ENCODE assay signal across 11 cellular contexts in the genomic region with DNA sequence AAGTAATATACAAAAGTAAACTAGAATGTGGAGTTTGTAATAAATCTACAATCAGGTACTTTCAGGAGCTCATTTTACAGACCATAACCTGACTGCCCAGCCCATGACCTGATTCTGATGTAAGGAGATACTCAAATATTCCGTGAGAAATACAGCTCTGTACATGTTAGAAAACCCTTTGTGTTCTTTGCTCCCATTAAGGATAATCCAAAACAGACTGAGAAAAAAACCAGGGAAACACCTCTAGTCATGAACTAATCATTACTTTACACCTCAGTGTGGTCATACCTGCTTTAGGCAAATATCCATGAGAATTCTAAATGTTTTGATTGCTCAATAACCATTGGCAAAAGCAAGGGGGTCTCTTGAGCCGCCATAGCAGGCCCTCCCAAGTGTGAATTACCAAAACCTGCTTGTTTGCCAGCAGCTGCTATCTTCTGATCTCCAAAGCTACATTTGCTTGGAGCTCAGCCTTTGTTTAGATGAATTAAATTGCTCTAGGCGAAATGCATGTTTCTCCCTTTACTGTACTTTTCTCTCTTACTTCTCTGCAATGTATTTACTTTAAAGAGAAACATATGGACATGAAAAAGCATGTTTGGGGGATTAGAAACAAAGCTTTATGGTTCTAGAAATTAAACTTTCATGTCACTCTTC.
"Had no signal": no experiment of that assay in that cellular context is flagged by ENCODE, and none has a peak within 500 bp of the region (broad histone marks: within the 10 kb centered on the region; RNA-seq: fewer than 3 reads in every experiment).

No MANE protein-coding gene starts in this region.

- ATAC-seq: left cardiac atrium; stimulated activated memory B cell treated with anti-CD40 and anti-IgM and Interleukin-4, amounts not matched to agents 10 μg/mL and 1 μg/mL and 100 μg/mL, for 72 hours had no signal

- H3K4me1 ChIP-seq: ascending aorta, tibial artery, uterus had no signal

- H3K27me3 ChIP-seq: ascending aorta, tibial artery, uterus had no signal

- H3K4me3 ChIP-seq: ascending aorta, lung, tibial artery, uterus had no signal

- H3K9me3 ChIP-seq: ascending aorta, tibial artery, uterus had no signal

- H3K36me3 ChIP-seq: ascending aorta, uterus had no signal

- H3K27ac ChIP-seq: ascending aorta, tibial artery, uterus had no signal

- DNase-seq: activated CD4-positive, alpha-beta T cell treated with anti-CD3 and anti-CD28 coated beads, Interleukin-2, amount 50 U/mL, for 1 hour; activated naive CD4-positive, alpha-beta T cell; activated T-cell treated with anti-CD3 and anti-CD28 coated beads for 4 hours; left cardiac atrium; midbrain; stimulated activated CD4-positive, alpha-beta T cell treated with anti-CD3 and anti-CD28 coated beads, Interleukin-12 subunit alpha, Interleukin-12 subunit beta, amount 100 ng/mL, for 4 hours; tibial artery; uterus had no signal
